ENCODE assay signal across 8 cellular contexts in the genomic region with DNA sequence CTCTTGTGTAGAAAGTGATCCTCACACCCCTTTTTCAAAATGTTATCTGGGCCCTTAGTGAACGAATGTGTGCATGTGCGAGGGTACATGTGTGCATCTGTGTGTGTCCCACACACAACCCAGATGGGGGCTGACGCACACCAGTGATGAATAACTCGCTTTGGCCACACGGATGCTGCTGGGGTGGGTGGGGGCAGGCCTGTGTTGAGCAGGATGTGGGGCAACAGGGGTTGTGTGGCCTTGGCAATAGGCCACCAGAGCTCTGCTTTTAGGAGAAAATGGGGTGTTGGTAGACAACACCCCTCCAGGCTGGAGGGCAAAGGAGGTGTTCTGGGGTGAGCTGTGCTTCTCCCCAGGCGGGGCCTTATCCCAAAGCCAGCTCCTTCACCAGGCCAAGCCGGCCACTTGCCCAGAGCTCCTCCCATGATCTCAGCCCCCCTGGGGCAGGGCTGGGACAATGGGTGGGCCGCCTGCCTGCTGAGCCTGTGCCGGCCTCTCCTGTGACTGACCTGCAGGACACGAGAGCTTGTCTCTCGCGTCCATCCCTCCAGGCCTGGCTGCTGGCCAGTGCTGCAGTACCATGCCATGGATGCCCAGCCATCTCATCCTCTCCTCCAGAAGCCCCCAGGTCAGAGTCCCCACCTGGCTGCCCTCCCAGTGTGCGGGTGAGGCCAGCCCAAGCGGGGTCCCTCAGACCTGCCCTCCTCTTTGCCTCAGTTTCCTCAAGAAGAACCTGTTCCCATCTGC. TPM values are rescaled to one million over a fixed set of nuclear protein-coding genes. Genes with fewer than 3 reads are reported as not detected.
DNase-seq lines count a peak whose midpoint lies in the region; ATAC-seq lines count a peak whose summit lies in the region.

No MANE protein-coding gene starts in this region.

- H3K27me3 ChIP-seq in muscle layer of colon (ENCODE audit: control insufficient read depth in 1 of 2, insufficient read depth in 2 of 2, low read length in 2 of 2) = no peaks in the 10 kb centered on the region

- H3K36me3 Mint-ChIP-seq in central memory CD8-positive, alpha-beta T cell (ENCODE audit: insufficient read depth) = peaks cover 10% of the 10 kb centered on the region

- H3K4me3 Mint-ChIP-seq in central memory CD8-positive, alpha-beta T cell = peak overlapping the region; percentile 59

- H3K27ac Mint-ChIP-seq in central memory CD8-positive, alpha-beta T cell (ENCODE audit: low read depth) = no peak overlapping the region

- H3K27me3 Mint-ChIP-seq in central memory CD8-positive, alpha-beta T cell = peaks cover 9% of the 10 kb centered on the region

- DNase-seq in Right ventricle myocardium inferior (ENCODE audit: missing footprints) = peak; percentile 84
- DNase-seq in cardiac septum (ENCODE audit: low spot score) = no peak
- DNase-seq in central memory CD8-positive, alpha-beta T cell (ENCODE audit: low spot score in 2 of 2) = peak in 1 of 2 donors; percentile 37
- no peak for DNase-seq in NCI-H510A (lab: John Stamatoyannopoulos, UW)
- no peak for DNase-seq in middle frontal gyrus (ENCODE audit: extremely low spot score, low spot score)

- no peaks in the 10 kb centered on the region for H3K9me3 Mint-ChIP-seq in central memory CD8-positive, alpha-beta T cell

- H3K4me1 ChIP-seq in muscle layer of colon (ENCODE audit: insufficient read depth, low read length) = peaks cover 53% of the 10 kb centered on the region

- H3K4me3 ChIP-seq in muscle layer of colon (ENCODE audit: low read depth in 1 of 2, low read length in 2 of 2) = peak overlapping the region; percentile 72 to 90

- intact Hi-C loops in Right ventricle myocardium inferior (cut with DNase I) = loop anchor here (2.0 kb wide), 1 partner anchor 15 kb away; no protein-coding TSS in a partner anchor
- intact Hi-C loops in cardiac septum (cut with DNase I) = no loop called here

- peak; percentile 62 for ATAC-seq in Right ventricle myocardium inferior
- peak; percentile 70 for ATAC-seq in central memory CD8-positive, alpha-beta T cell (replicated peaks; ENCODE audit: extremely low read depth, poor library complexity, severe bottlenecking)
- ATAC-seq in HG03521 (IDR thresholded peaks at IDR 0.05; ENCODE audit: unreplicated experiment) = no peak
- no peak for ATAC-seq in GM18861 (IDR thresholded peaks at IDR 0.05; ENCODE audit: unreplicated experiment)

- peak overlapping the region; percentile 78 for H3K27ac ChIP-seq in muscle layer of colon (ENCODE audit: low read depth, low read length)

- H3K9ac ChIP-seq in muscle layer of colon (ENCODE audit: low read length) = peak overlapping the region; percentile 53

- peaks cover 61% of the 10 kb centered on the region for H3K4me1 Mint-ChIP-seq in central memory CD8-positive, alpha-beta T cell

- H3K36me3 ChIP-seq in muscle layer of colon (ENCODE audit: insufficient read depth, low read length) = peaks cover 5% of the 10 kb centered on the region

- H3K9me3 ChIP-seq in muscle layer of colon (ENCODE audit: low read length) = no peaks in the 10 kb centered on the region

RNA-seq across cellular contexts. Expression of a gene that starts 1.7 kb away (rescaled TPM):
- total RNA-seq in Right ventricle myocardium inferior (32.2 TPM), cardiac septum (27.5 TPM)

RNA-seq across cellular contexts. Expression of a gene that starts 25.2 kb away (rescaled TPM):
- total RNA-seq in Right ventricle myocardium inferior (1.4 TPM), cardiac septum (5.1 TPM)

RNA-seq across cellular contexts. Expression of a gene that starts 25.6 kb away (rescaled TPM):
- total RNA-seq in Right ventricle myocardium inferior (43.1 TPM), cardiac septum (133 TPM)

RNA-seq across cellular contexts. Expression of a gene that starts 37.8 kb away (rescaled TPM):
- total RNA-seq in Right ventricle myocardium inferior = 4.4 TPM
- 4.7 TPM for total RNA-seq in cardiac septum

RNA-seq across cellular contexts. Expression of a gene that starts 45.0 kb away (rescaled TPM):
- total RNA-seq in Right ventricle myocardium inferior = 30.1 TPM
- total RNA-seq in cardiac septum = 37.9 TPM

Comparison
In these comparisons a context has a peak if more than half of its experiments do, and no peak if none do; other contexts are left out.
1. ATAC-seq: peak in Right ventricle myocardium inferior (single experiment) and central memory CD8-positive, alpha-beta T cell (single experiment); none in HG03521 (single experiment) and GM18861 (single experiment).